In genomic region chr1:111958911-111959310, GRCh38 we compare ENCODE assay signal across 23 cellular contexts.
"Had no signal": no experiment of that assay in that cellular context is flagged by ENCODE, and none has a peak within 500 bp of the region (broad histone marks: within the 10 kb centered on the region; RNA-seq: fewer than 3 reads in every experiment).

No MANE protein-coding gene starts in this region.

- H3K27ac ChIP-seq: body of pancreas, lower lobe of right lung, upper lobe of left lung had no signal

- DNase-seq: activated CD4-positive, alpha-beta T cell treated with anti-CD3 and anti-CD28 coated beads for 4 hours; activated CD4-positive, alpha-beta T cell treated with anti-CD3 and anti-CD28 coated beads, Interleukin-2, amount 50 U/mL, for 48 hours; activated CD4-positive, CD25-positive, alpha-beta regulatory T cell; activated gamma-delta T cell; activated naive CD4-positive, alpha-beta T cell treated with anti-CD3 and anti-CD28 coated beads, Interleukin-2, amount 50 U/mL, for 16 hours; activated naive CD8-positive, alpha-beta T cell treated with anti-CD3 and anti-CD28 coated beads, Interleukin-2, amount 50 U/mL, for 24 hours; body of pancreas; central memory CD4-positive, alpha-beta T cell; dermis blood vessel endothelial cell; effector CD8-positive, alpha-beta T cell; foreskin melanocyte; islet precursor cell; left colon; lower lobe of right lung; mucosa of descending colon; naive B cell; occipital lobe; stimulated activated CD4-positive, alpha-beta T cell treated with anti-CD3 and anti-CD28 coated beads, Interleukin-4, amount 100 ng/mL, for 1 hour; stimulated activated naive CD4-positive, alpha-beta T cell treated with Interleukin-2 at 50 U/mL for 16 hours; T1000; upper lobe of left lung had no signal

- H3K4me1 Mint-ChIP-seq: activated naive CD8-positive, alpha-beta T cell treated with anti-CD3 and anti-CD28 coated beads, Interleukin-2, amount 50 U/mL, for 24 hours; naive B cell; neural crest cell had no signal

- H3K4me3 ChIP-seq: body of pancreas, lower lobe of right lung, mucosa of descending colon, upper lobe of left lung had no signal

- H3K27ac Mint-ChIP-seq: activated naive CD8-positive, alpha-beta T cell treated with anti-CD3 and anti-CD28 coated beads, Interleukin-2, amount 50 U/mL, for 24 hours; naive B cell; T-helper 1 cell treated with Interleukin-12 subunit alpha and Interleukin-12 subunit beta and Interleukin-4 antibody, amounts not matched to agents 30 μg/mL and 1 μg/mL, for 36 hours had no signal

- H3K27me3 ChIP-seq: body of pancreas, upper lobe of left lung had no signal

- H3K4me3 Mint-ChIP-seq: activated naive CD8-positive, alpha-beta T cell treated with anti-CD3 and anti-CD28 coated beads, Interleukin-2, amount 50 U/mL, for 24 hours; naive B cell; neural crest cell; T-helper 1 cell treated with Interleukin-12 subunit alpha and Interleukin-12 subunit beta and Interleukin-4 antibody, amounts not matched to agents 30 μg/mL and 1 μg/mL, for 36 hours had no signal

- H3K9me3 Mint-ChIP-seq: activated naive CD8-positive, alpha-beta T cell treated with anti-CD3 and anti-CD28 coated beads, Interleukin-2, amount 50 U/mL, for 24 hours; naive B cell; neural crest cell; T-helper 1 cell treated with Interleukin-12 subunit alpha and Interleukin-12 subunit beta and Interleukin-4 antibody, amounts not matched to agents 30 μg/mL and 1 μg/mL, for 36 hours had no signal

- H3K36me3 ChIP-seq: lower lobe of right lung, upper lobe of left lung had no signal
